Comparison of ENCODE assay signal across 1 cellular context in the genomic region with DNA sequence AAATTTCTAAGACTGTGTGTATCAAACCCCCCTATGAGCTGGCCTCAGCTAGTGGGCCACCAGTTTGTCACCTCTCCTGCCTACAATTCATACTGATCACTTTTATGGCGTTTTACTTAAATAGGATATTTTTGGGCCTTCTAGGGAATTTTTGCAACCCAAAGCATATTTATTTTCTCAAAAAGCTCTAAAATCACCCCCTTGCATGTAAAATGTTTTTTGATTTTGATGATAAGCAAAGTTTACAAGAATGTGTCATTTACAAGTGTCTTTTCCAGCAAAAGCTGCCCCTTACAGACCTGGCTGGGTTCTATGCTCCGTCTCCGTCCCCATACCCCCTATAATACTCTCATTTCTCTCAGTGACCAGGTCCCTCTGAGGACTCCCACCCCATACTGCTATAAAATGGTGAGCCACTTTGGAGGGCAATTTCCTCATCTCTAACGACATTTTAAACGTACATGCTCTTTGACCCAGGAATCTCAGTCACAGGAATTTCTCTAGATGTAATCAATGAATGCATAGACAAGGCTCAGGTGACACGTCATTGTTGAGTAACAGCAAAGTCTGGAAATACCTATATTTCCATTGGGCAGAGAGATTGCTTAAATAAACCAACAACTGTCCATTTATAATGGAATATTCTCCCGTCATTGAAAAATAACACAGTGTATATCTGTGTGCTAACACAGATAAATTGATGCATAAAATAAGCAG.
TF ChIP-seq lines count a peak whose summit lies in the region.

No MANE protein-coding gene starts in this region.

TF ChIP-seq in HepG2, 621 proteins besides CTCF, POLR2A, EP300 and RAD21 (continued from another document and continues in another):
- 0 out of 2 replicates have a peak, but pooled peaks have one; percentile 29 for TF ChIP-seq MTERF4 (CRISPR knock-in tag; IDR thresholded peaks at IDR 0.05)
- no peak for TF ChIP-seq NFIB (CRISPR knock-in tag; IDR thresholded peaks at IDR 0.05; ENCODE audit: borderline replicate concordance)
- no peak for TF ChIP-seq THAP8 (CRISPR knock-in tag; IDR thresholded peaks at IDR 0.05; ENCODE audit: borderline replicate concordance)
- no peak for TF ChIP-seq ZBTB33 (CRISPR knock-in tag; IDR thresholded peaks at IDR 0.05)
- TF ChIP-seq FOXA3 (CRISPR knock-in tag; IDR thresholded peaks at IDR 0.05): peak; percentile 65
- TF ChIP-seq SP4 (CRISPR knock-in tag; IDR thresholded peaks at IDR 0.05): no peak
- TF ChIP-seq AKAP8 (CRISPR knock-in tag; IDR thresholded peaks at IDR 0.05): no peak
- TF ChIP-seq ZBTB34 (CRISPR knock-in tag; IDR thresholded peaks at IDR 0.05): no peak
- TF ChIP-seq TARDBP (CRISPR knock-in tag; IDR thresholded peaks at IDR 0.05): no peak; the same call in 1 of the 2 replicates
- TF ChIP-seq FOXC1 (CRISPR knock-in tag; IDR thresholded peaks at IDR 0.05; ENCODE audit: borderline replicate concordance): no peak
- no peak for TF ChIP-seq SALL2 (CRISPR knock-in tag; IDR thresholded peaks at IDR 0.05)
- no peak for TF ChIP-seq ZNF414 (CRISPR knock-in tag; IDR thresholded peaks at IDR 0.05)
- no peak for TF ChIP-seq ZKSCAN8 (CRISPR knock-in tag; IDR thresholded peaks at IDR 0.05; ENCODE audit: borderline replicate concordance)
- no peak for TF ChIP-seq TCF7L2 (IDR thresholded peaks at IDR 0.05; ENCODE audit: low read depth, low read length)
- TF ChIP-seq ZNF18 (CRISPR knock-in tag; IDR thresholded peaks at IDR 0.05; ENCODE audit: insufficient replicate concordance): no peak
- no peak for TF ChIP-seq ZNF230 (CRISPR knock-in tag; IDR thresholded peaks at IDR 0.05)
- TF ChIP-seq, protein P1, sequence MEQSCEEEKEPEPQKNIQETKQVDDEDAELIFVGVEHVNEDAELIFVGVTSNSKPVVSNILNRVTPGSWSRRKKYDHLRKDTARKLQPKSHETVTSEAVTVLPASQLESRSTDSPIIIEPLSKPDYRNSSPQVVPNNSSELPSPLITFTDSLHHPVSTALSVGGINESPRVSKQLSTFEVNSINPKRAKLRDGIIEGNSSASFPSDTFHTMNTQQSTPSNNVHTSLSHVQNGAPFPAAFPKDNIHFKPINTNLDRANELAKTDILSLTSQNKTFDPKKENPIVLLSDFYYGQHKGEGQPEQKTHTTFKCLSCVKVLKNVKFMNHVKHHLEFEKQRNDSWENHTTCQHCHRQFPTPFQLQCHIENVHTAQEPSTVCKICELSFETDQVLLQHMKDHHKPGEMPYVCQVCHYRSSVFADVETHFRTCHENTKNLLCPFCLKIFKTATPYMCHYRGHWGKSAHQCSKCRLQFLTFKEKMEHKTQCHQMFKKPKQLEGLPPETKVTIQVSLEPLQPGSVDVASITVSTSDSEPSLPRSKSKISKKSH (CRISPR knock-in tag; IDR thresholded peaks at IDR 0.05; ENCODE audit: borderline replicate concordance): no peak
- no peak for TF ChIP-seq ZNF609 (CRISPR knock-in tag; IDR thresholded peaks at IDR 0.05; ENCODE audit: borderline replicate concordance)
- no peak for TF ChIP-seq ZSCAN29 (CRISPR knock-in tag; conservative IDR thresholded peaks at IDR 0.05)
- TF ChIP-seq SNAPC5 (CRISPR knock-in tag; IDR thresholded peaks at IDR 0.05; ENCODE audit: borderline replicate concordance): no peak
- no peak for TF ChIP-seq HINFP (CRISPR knock-in tag; IDR thresholded peaks at IDR 0.05; ENCODE audit: low read depth)
- TF ChIP-seq SAFB2 (CRISPR knock-in tag; IDR thresholded peaks at IDR 0.05; ENCODE audit: borderline replicate concordance, low read depth): no peak
- no peak for TF ChIP-seq KLF9 (CRISPR knock-in tag; IDR thresholded peaks at IDR 0.05; ENCODE audit: low read depth)
- TF ChIP-seq ZNF598 (CRISPR knock-in tag; IDR thresholded peaks at IDR 0.05; ENCODE audit: borderline replicate concordance): no peak
- peak; percentile 62; the same call in 1 of the 2 replicates for TF ChIP-seq NCOA2 (CRISPR knock-in tag; IDR thresholded peaks at IDR 0.05)
- no peak for TF ChIP-seq RFXAP (CRISPR knock-in tag; IDR thresholded peaks at IDR 0.05; ENCODE audit: borderline replicate concordance)
- TF ChIP-seq ZNF234 (CRISPR knock-in tag; conservative IDR thresholded peaks at IDR 0.05): no peak
- TF ChIP-seq, protein P2, sequence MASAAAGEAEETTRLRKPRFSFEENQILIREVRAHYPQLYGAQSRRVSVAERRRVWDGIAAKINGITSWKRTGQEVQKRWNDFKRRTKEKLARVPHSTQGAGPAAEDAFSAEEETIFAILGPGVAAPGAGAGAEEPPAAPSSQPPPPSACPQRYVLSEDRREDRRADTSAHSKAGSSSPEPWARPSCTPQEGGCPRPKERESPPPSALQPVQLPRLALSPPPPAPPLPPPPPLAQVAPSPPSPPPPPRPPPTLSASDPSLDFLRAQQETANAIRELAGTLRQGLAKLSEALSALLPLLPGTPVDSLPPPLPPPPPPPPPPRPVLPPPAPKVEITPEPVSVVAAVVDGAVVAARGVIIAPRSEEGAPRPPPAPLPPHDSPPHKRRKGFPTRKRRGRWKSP (CRISPR knock-in tag; IDR thresholded peaks at IDR 0.05): no peak
- 0 out of 2 replicates have a peak, but pooled peaks have one; percentile 67 for TF ChIP-seq CSRNP1 (CRISPR knock-in tag; IDR thresholded peaks at IDR 0.05)
- TF ChIP-seq, protein P3, sequence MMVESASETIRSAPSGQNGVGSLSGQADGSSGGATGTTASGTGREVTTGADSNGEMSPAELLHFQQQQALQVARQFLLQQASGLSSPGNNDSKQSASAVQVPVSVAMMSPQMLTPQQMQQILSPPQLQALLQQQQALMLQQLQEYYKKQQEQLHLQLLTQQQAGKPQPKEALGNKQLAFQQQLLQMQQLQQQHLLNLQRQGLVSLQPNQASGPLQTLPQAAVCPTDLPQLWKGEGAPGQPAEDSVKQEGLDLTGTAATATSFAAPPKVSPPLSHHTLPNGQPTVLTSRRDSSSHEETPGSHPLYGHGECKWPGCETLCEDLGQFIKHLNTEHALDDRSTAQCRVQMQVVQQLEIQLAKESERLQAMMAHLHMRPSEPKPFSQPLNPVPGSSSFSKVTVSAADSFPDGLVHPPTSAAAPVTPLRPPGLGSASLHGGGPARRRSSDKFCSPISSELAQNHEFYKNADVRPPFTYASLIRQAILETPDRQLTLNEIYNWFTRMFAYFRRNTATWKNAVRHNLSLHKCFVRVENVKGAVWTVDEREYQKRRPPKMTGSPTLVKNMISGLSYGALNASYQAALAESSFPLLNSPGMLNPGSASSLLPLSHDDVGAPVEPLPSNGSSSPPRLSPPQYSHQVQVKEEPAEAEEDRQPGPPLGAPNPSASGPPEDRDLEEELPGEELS (CRISPR knock-in tag; IDR thresholded peaks at IDR 0.05): no peak
- no peak for TF ChIP-seq ZNF772 (CRISPR knock-in tag; IDR thresholded peaks at IDR 0.05)
